In genomic region chr10:43251664-43252165, GRCh38 we compare ENCODE assay signal across 3 cellular contexts.
TF ChIP-seq lines count a peak whose summit lies in the region.

No MANE protein-coding gene starts in this region.

TF ChIP-seq in SK-N-SH, 30 proteins besides CTCF, POLR2A, EP300 and RAD21:
- no peak for TF ChIP-seq NRF1 (IDR thresholded peaks at IDR 0.05; ENCODE audit: low read depth, low read length)
- no peak for TF ChIP-seq TCF12 (IDR thresholded peaks at IDR 0.05)
- TF ChIP-seq TAF1 (IDR thresholded peaks at IDR 0.05; ENCODE audit: borderline replicate concordance, low read depth, low read length): no peak
- TF ChIP-seq REST (IDR thresholded peaks at IDR 0.05; ENCODE audit: low read depth, low read length): no peak
- TF ChIP-seq SMC3 (IDR thresholded peaks at IDR 0.05; ENCODE audit: low read depth, low read length): no peak
- no peak for TF ChIP-seq IRF3 (IDR thresholded peaks at IDR 0.05; ENCODE audit: low read depth, low read length)
- no peak for TF ChIP-seq EZH2phosphoT487 (IDR thresholded peaks at IDR 0.05; ENCODE audit: borderline replicate concordance, low read depth)
- TF ChIP-seq JUND (IDR thresholded peaks at IDR 0.05): no peak
- TF ChIP-seq NFIC (IDR thresholded peaks at IDR 0.05; ENCODE audit: borderline replicate concordance): no peak
- TF ChIP-seq PBX3 (IDR thresholded peaks at IDR 0.05): no peak
TF ChIP-seq in SK-N-SH: peak in this region for 0.

TF ChIP-seq in SK-N-SH treated with all-trans-retinoic acid at 6 μM for 48 hours, 23 proteins besides CTCF, POLR2A, EP300 and RAD21:
- TF ChIP-seq GLIS3 (CRISPR knock-in tag; IDR thresholded peaks at IDR 0.05) (no peak), PATZ1 (CRISPR knock-in tag; IDR thresholded peaks at IDR 0.05; ENCODE audit: borderline replicate concordance) (no peak), ZNF565 (CRISPR knock-in tag; conservative IDR thresholded peaks at IDR 0.05; ENCODE audit: low read depth) (no peak), SNAI2 (CRISPR knock-in tag; IDR thresholded peaks at IDR 0.05) (no peak), CSDC2 (CRISPR knock-in tag; IDR thresholded peaks at IDR 0.05) (no peak)
TF ChIP-seq in SK-N-SH treated with all-trans-retinoic acid at 6 μM for 48 hours: peak in this region for 0.

TF ChIP-seq in H1, 55 proteins besides CTCF, POLR2A, EP300 and RAD21:
- TF ChIP-seq ASH2L (IDR thresholded peaks at IDR 0.05; ENCODE audit: low read length): no peak
- TF ChIP-seq SUZ12 (IDR thresholded peaks at IDR 0.05; ENCODE audit: low read length): no peak
- no peak for TF ChIP-seq EGR1 (IDR thresholded peaks at IDR 0.05; ENCODE audit: borderline replicate concordance, low read depth, low read length)
- TF ChIP-seq TEAD4 (IDR thresholded peaks at IDR 0.05; ENCODE audit: low read depth, low read length): no peak
- TF ChIP-seq SIX5 (IDR thresholded peaks at IDR 0.05; ENCODE audit: low read depth, low read length): no peak
- TF ChIP-seq RBBP5 (IDR thresholded peaks at IDR 0.05; ENCODE audit: borderline replicate concordance, low read depth, low read length): no peak
- TF ChIP-seq CHD1 (IDR thresholded peaks at IDR 0.05; ENCODE audit: low read depth, low read length): no peak
- TF ChIP-seq CHD7 (IDR thresholded peaks at IDR 0.05; ENCODE audit: insufficient replicate concordance, low read length): no peak
- no peak for TF ChIP-seq JUND (IDR thresholded peaks at IDR 0.05; ENCODE audit: low read length)
- TF ChIP-seq NANOG (IDR thresholded peaks at IDR 0.05; ENCODE audit: insufficient read depth, low read depth, low read length, poor library complexity, severe bottlenecking): no peak
- TF ChIP-seq KDM5A (IDR thresholded peaks at IDR 0.05; ENCODE audit: low read length): no peak
- no peak for TF ChIP-seq SP4 (IDR thresholded peaks at IDR 0.05; ENCODE audit: low read length)
- no peak for TF ChIP-seq MAFK (IDR thresholded peaks at IDR 0.05; ENCODE audit: low read depth, low read length)
- no peak for TF ChIP-seq SRF (IDR thresholded peaks at IDR 0.05; ENCODE audit: low read depth, low read length)
- TF ChIP-seq CBX5 (IDR thresholded peaks at IDR 0.05; ENCODE audit: low read depth, low read length): no peak
